In genomic region chr3:122305818-122306621, GRCh38 we compare ENCODE assay signal across 11 cellular contexts. TPM values are rescaled to one million over a fixed set of nuclear protein-coding genes. Genes with fewer than 3 reads are reported as not detected.
DNase-seq lines count a peak whose midpoint lies in the region; ATAC-seq, FAIRE-seq and TF ChIP-seq lines count a peak whose summit lies in the region.
"Had no signal": no experiment of that assay in that cellular context is flagged by ENCODE, and none has a peak within 500 bp of the region (broad histone marks: within the 10 kb centered on the region; RNA-seq: fewer than 3 reads in every experiment).

No MANE protein-coding gene starts in this region.

- no peaks in the 10 kb centered on the region for H3K36me3 ChIP-seq in CD4-positive, alpha-beta memory T cell (ENCODE audit: insufficient read depth, low read length)
- H3K36me3 ChIP-seq: tibial nerve had no signal

- ATAC-seq in A549, result peak; percentile 96 to 97
- peak; percentile 73 for ATAC-seq in esophagus mucosa
- ATAC-seq in GM18519 (IDR thresholded peaks at IDR 0.05; ENCODE audit: low FRiP score, unreplicated experiment), result no peak

- H3K4me3 Mint-ChIP-seq in CD4-positive, alpha-beta memory T cell, result no peak overlapping the region
- H3K4me3 Mint-ChIP-seq: activated B cell treated with CpG ODN at 0.5 μM for 24 hours had no signal

- intact Hi-C loops in CD4-positive, alpha-beta memory T cell (cut with micrococcal nuclease), result no loop called here

- POLR2A ChIA-PET in A549 (lab: Yijun Ruan, JAX), result interaction anchor here (1.0 to 1.8 kb wide), 2 partner anchors 78 to 110 kb away, joined by 3 to 16 read pairs; partner anchors contain the start of genes FAM162A and WDR5B
- POLR2A ChIA-PET in CD4-positive, alpha-beta memory T cell (lab: Charles Lee; ENCODE audit: partially characterized antibody), result no interaction called here

- H3K4me2 ChIP-seq in A549, result peak overlapping the region; percentile 52

- TF ChIP-seq POLR2A in A549 (IDR thresholded peaks at IDR 0.05; ENCODE audit: low read length), result no peak

- H3K9me3 ChIP-seq in A549, result no peaks in the 10 kb centered on the region
- H3K9me3 ChIP-seq in CD4-positive, alpha-beta memory T cell (ENCODE audit: control insufficient read depth in 1 of 2, low read length in 2 of 2), result no peaks in the 10 kb centered on the region

- peak; percentile 45 for TF ChIP-seq CTCF in A549 (IDR thresholded peaks at IDR 0.05)
- TF ChIP-seq CTCF in GM12873 (IDR thresholded peaks at IDR 0.05; ENCODE audit: insufficient read depth, low read depth, low read length, missing control alignments), result peak; percentile 43

- no peaks in the 10 kb centered on the region for H3K9me3 Mint-ChIP-seq in CD4-positive, alpha-beta memory T cell
- H3K9me3 Mint-ChIP-seq: activated B cell treated with CpG ODN at 0.5 μM for 24 hours had no signal

- CTCF ChIA-PET in A549 (lab: Yijun Ruan, JAX), result interaction anchor here (0.6 to 2.2 kb wide), 14 partner anchors 9 to 543 kb away, joined by 3 to 10 read pairs (median 3); partner anchors contain the start of gene FAM162A
- CTCF ChIA-PET in CD4-positive, alpha-beta memory T cell (lab: Charles Lee; ENCODE audit: partially characterized antibody), result interaction anchor here (0.7 to 1.0 kb wide), 4 partner anchors 8 to 206 kb away, joined by 3 to 5 read pairs (median 3); no protein-coding TSS in a partner anchor

- peak; percentile 46 to 60; a peak in 4 of 5 replicates for TF ChIP-seq RAD21 in A549 (conservative IDR thresholded peaks at IDR 0.05 in 1 of 2, IDR thresholded peaks at IDR 0.05 in 1 of 2)

- no peak overlapping the region for H3K27ac ChIP-seq in A549
- no peak overlapping the region for H3K27ac ChIP-seq in CD4-positive, alpha-beta memory T cell (ENCODE audit: low read depth, low read length)
- H3K27ac ChIP-seq: tibial nerve had no signal

- H3K4me1 ChIP-seq in A549, result no peaks in the 10 kb centered on the region
- no peaks in the 10 kb centered on the region for H3K4me1 ChIP-seq in CD4-positive, alpha-beta memory T cell (ENCODE audit: insufficient read depth, low read length)

- no peak for TF ChIP-seq EP300 in A549 (IDR thresholded peaks at IDR 0.05)

- WGBS in A549 (ENCODE audit: missing lambda C conversion rate), result 20% methylated on average over 3 of the region's 3 CpGs

- H3K27me3 Mint-ChIP-seq in CD4-positive, alpha-beta memory T cell, result peaks cover 0 to 3% of the 10 kb centered on the region in 2 donors
- H3K27me3 Mint-ChIP-seq: activated B cell treated with CpG ODN at 0.5 μM for 24 hours had no signal

- H3K36me3 Mint-ChIP-seq in CD4-positive, alpha-beta memory T cell, result no peaks in the 10 kb centered on the region

- no peaks in the 10 kb centered on the region for H3K27me3 ChIP-seq in CD4-positive, alpha-beta memory T cell (ENCODE audit: insufficient read depth, low read length)
- H3K27me3 ChIP-seq: tibial nerve had no signal

- FAIRE-seq in A549 (lab: Jason Lieb, UNC), result no peak
- FAIRE-seq: HTR-8/SVneo had no signal

- DNase-seq in A549 (ENCODE audit: low read depth in 1 of 2, low spot score in 1 of 2), result peak in 1 of 2 experiments; percentile 53
- DNase-seq in NAMALWA (ENCODE audit: low spot score), result peak; percentile 40
- DNase-seq in CD4-positive, alpha-beta memory T cell, result no peak
- DNase-seq in NCI-H1930 (lab: John Stamatoyannopoulos, UW), result no peak
- DNase-seq in NCI-H2081 treated with DMSO at 0.1 percent for 48 hours (lab: John Stamatoyannopoulos, UW), result no peak
- DNase-seq: activated B cell treated with CpG ODN at 0.5 μM for 24 hours had no signal

- H3K27ac Mint-ChIP-seq in CD4-positive, alpha-beta memory T cell, result no peak overlapping the region
- H3K27ac Mint-ChIP-seq: activated B cell treated with CpG ODN at 0.5 μM for 24 hours had no signal

- peaks cover 0 to 4% (median under 1%) of the 10 kb centered on the region in 4 donors for H3K4me1 Mint-ChIP-seq in CD4-positive, alpha-beta memory T cell

- H3K4me3 ChIP-seq in A549, result no peak overlapping the region
- H3K4me3 ChIP-seq in CD4-positive, alpha-beta memory T cell (ENCODE audit: low read length in 2 of 2), result no peak overlapping the region
- H3K4me3 ChIP-seq: tibial nerve had no signal

TF ChIP-seq in A549, 52 proteins besides CTCF, POLR2A, EP300 and RAD21:
- TF ChIP-seq SMC3 (IDR thresholded peaks at IDR 0.05), result peak; percentile 13; the same call in 1 of the 3 replicates
- no peak for TF ChIP-seq PHF8 (IDR thresholded peaks at IDR 0.05; ENCODE audit: borderline replicate concordance, low read depth)
- TF ChIP-seq MAFK (IDR thresholded peaks at IDR 0.05; ENCODE audit: partially characterized antibody), result peak; percentile 61
- TF ChIP-seq, protein P1, sequence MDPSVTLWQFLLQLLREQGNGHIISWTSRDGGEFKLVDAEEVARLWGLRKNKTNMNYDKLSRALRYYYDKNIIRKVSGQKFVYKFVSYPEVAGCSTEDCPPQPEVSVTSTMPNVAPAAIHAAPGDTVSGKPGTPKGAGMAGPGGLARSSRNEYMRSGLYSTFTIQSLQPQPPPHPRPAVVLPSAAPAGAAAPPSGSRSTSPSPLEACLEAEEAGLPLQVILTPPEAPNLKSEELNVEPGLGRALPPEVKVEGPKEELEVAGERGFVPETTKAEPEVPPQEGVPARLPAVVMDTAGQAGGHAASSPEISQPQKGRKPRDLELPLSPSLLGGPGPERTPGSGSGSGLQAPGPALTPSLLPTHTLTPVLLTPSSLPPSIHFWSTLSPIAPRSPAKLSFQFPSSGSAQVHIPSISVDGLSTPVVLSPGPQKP (IDR thresholded peaks at IDR 0.05; ENCODE audit: low read depth, low read length), result no peak

RNA-seq across cellular contexts. Expression of gene CSTA, which starts 19.0 kb away (rescaled TPM):
- 7.8 and 7.9 TPM in 2 replicates for polyA plus RNA-seq in A549 (2011; rRNA removed)
- 0.77 and 0.78 TPM in 2 replicates for polyA plus RNA-seq in A549 (2012; cell fraction: cytosol; rRNA removed)
- polyA plus RNA-seq in A549 (2012; cell fraction: nucleus; rRNA removed), result not detected in 2 replicates
- polyA plus RNA-seq in A549 (2017; fragmentation: RNase III; extraction: RNeasy Plus Mini Kit Qiagen cat#74134 plus additional on column Dnase treatment), result 0.41 to 1.1 TPM (median 0.91 TPM) in 3 replicates
- 0.39 TPM in 1 of 2 replicates, not detected in the other for polyA minus RNA-seq in A549 (2011; rRNA and poly(A)+ RNA removed)
- total RNA-seq in esophagus mucosa, result 2,321 TPM
- under 1 TPM; 0.61 TPM for total RNA-seq in CD4-positive, alpha-beta memory T cell
- not detected for polyA plus RNA-seq in CD4-positive, alpha-beta memory T cell
- total RNA-seq: activated B cell treated with CpG ODN at 0.5 μM for 24 hours had no signal

Comparison
In these comparisons a context has a peak if more than half of its experiments do, and no peak if none do; other contexts are left out.
1. RNA of gene CSTA, which starts 19.0 kb away (total RNA-seq): 2,321 TPM in esophagus mucosa (single experiment); 0.61 TPM in CD4-positive, alpha-beta memory T cell; every median in the first group is over 1,000 times any median in the second.